ENCODE assay signal across 13 cellular contexts in the genomic region with DNA sequence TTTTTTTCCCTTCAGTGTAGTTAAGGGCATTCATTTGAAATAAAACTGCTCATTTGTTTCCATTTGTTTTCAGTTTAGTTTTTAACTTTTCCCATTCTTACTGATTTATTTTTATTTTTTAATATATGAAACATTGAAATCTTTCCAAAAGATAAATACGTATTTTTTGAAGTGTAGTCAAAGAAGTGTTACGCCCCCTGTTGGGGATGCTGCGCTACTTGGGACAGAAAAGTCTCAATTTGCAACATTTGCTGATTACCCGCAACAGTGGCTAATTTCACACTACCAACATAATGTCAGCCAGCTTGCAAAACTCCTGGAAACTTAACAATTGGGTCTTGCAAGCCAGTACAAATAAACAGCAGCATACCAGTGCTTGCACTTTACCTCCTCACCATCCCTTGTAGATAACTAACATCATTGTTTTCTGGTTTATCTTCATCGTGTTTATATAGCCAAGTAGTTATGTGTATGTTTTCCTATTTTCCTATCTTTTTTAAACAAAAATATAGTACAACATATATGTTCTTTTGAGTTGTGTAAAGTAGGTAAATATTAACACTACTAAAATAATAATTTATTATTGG.
DNase-seq lines count a peak whose midpoint lies in the region; ATAC-seq and TF ChIP-seq lines count a peak whose summit lies in the region.
"Had no signal": no experiment of that assay in that cellular context is flagged by ENCODE, and none has a peak within 500 bp of the region (broad histone marks: within the 10 kb centered on the region; RNA-seq: fewer than 3 reads in every experiment).

No MANE protein-coding gene starts in this region.

- H3K9me3 Mint-ChIP-seq in activated naive CD4-positive, alpha-beta T cell treated with anti-CD3 and anti-CD28 coated beads, Interleukin-2, amount 10 ng/mL, durations not matched to agents 7 days and 5 days, result no peaks in the 10 kb centered on the region
- H3K9me3 Mint-ChIP-seq in type B pancreatic cell, result no peaks in the 10 kb centered on the region
- H3K9me3 Mint-ChIP-seq: stimulated activated memory B cell treated with anti-CD40 and anti-IgM and Interleukin-4, amounts not matched to agents 10 μg/mL and 1 μg/mL and 100 μg/mL, for 72 hours had no signal

- POLR2A ChIA-PET in PC-3 (lab: Charles Lee; ENCODE audit: unreplicated experiment), result no interaction called here

- H3K27me3 ChIP-seq in PC-3 (ENCODE audit: low read length), result no peaks in the 10 kb centered on the region

- no peak overlapping the region for H3K27ac ChIP-seq in PC-3 (ENCODE audit: low read length)

- H3K36me3 ChIP-seq in PC-3 (ENCODE audit: low read depth, low read length), result no peaks in the 10 kb centered on the region

- H3K9ac ChIP-seq in PC-3 (ENCODE audit: low read length), result no peak overlapping the region

- no peaks in the 10 kb centered on the region for H3F3A ChIP-seq in PC-3 (ENCODE audit: low read length, unreplicated experiment)

- no peak overlapping the region for H3K4me3 Mint-ChIP-seq in activated naive CD4-positive, alpha-beta T cell treated with anti-CD3 and anti-CD28 coated beads, Interleukin-2, amount 10 ng/mL, durations not matched to agents 7 days and 5 days
- no peak overlapping the region for H3K4me3 Mint-ChIP-seq in type B pancreatic cell
- H3K4me3 Mint-ChIP-seq: stimulated activated memory B cell treated with anti-CD40 and anti-IgM and Interleukin-4, amounts not matched to agents 10 μg/mL and 1 μg/mL and 100 μg/mL, for 72 hours; T-helper 17 cell had no signal

- ATAC-seq in PC-3 (no peak), GM18498 (IDR thresholded peaks at IDR 0.05; ENCODE audit: unreplicated experiment) (no peak), GM18868 (IDR thresholded peaks at IDR 0.05; ENCODE audit: unreplicated experiment) (no peak)
- ATAC-seq: stimulated activated memory B cell treated with anti-CD40 and anti-IgM and Interleukin-4, amounts not matched to agents 10 μg/mL and 1 μg/mL and 100 μg/mL, for 72 hours; T-helper 17 cell had no signal

- DNase-seq in activated naive CD4-positive, alpha-beta T cell treated with anti-CD3 and anti-CD28 coated beads, Interleukin-2, amount 10 ng/mL, durations not matched to agents 7 days and 5 days, result peak; percentile 21
- no peak for DNase-seq in activated naive CD4-positive, alpha-beta T cell treated with Interleukin-2 at 50 U/mL for 16 hours
- DNase-seq in PC-3 (peak; percentile 26), epithelial cell of proximal tubule (ENCODE audit: low read depth) (no peak), type B pancreatic cell (ENCODE audit: extremely low spot score, unreplicated experiment) (no peak), COLO668 (lab: John Stamatoyannopoulos, UW; ENCODE audit: unreplicated experiment) (no peak)
- DNase-seq: central memory CD4-positive, alpha-beta T cell; KG1; NCI-H510A treated with DMSO at 0.1 percent for 48 hours; T-helper 17 cell had no signal

- no peaks in the 10 kb centered on the region for H3K36me3 Mint-ChIP-seq in activated naive CD4-positive, alpha-beta T cell treated with anti-CD3 and anti-CD28 coated beads, Interleukin-2, amount 10 ng/mL, durations not matched to agents 7 days and 5 days
- no peaks in the 10 kb centered on the region for H3K36me3 Mint-ChIP-seq in type B pancreatic cell
- H3K36me3 Mint-ChIP-seq: stimulated activated memory B cell treated with anti-CD40 and anti-IgM and Interleukin-4, amounts not matched to agents 10 μg/mL and 1 μg/mL and 100 μg/mL, for 72 hours had no signal

- no peaks in the 10 kb centered on the region for H3K9me3 ChIP-seq in PC-3 (ENCODE audit: low read length)

- TF ChIP-seq CTCF in PC-3 (conservative IDR thresholded peaks at IDR 0.05; ENCODE audit: low read depth, low read length) (peak; percentile 66), epithelial cell of proximal tubule (conservative IDR thresholded peaks at IDR 0.05; ENCODE audit: low read depth, low read length) (peak; percentile 74), type B pancreatic cell (conservative IDR thresholded peaks at IDR 0.05) (peak; percentile 71)

- no TSS peak for BruUV-seq in PC-3 (replicated peaks; lab: Mats Ljungman, UMichigan)

- no peaks in the 10 kb centered on the region for H3K9me2 ChIP-seq in PC-3 (replicated peaks; ENCODE audit: low read length)

- H3K4me1 ChIP-seq in PC-3 (ENCODE audit: insufficient read depth, low read length), result no peaks in the 10 kb centered on the region

- no peak overlapping the region for H3K4me3 ChIP-seq in PC-3 (ENCODE audit: low read length)
- no peak overlapping the region for H3K4me3 ChIP-seq in epithelial cell of proximal tubule (ENCODE audit: low read depth, low read length)

- no peak overlapping the region for H2AFZ ChIP-seq in PC-3 (ENCODE audit: low read length)

- no peaks in the 10 kb centered on the region for H3K4me1 Mint-ChIP-seq in activated naive CD4-positive, alpha-beta T cell treated with anti-CD3 and anti-CD28 coated beads, Interleukin-2, amount 10 ng/mL, durations not matched to agents 7 days and 5 days
- H3K4me1 Mint-ChIP-seq in type B pancreatic cell (ENCODE audit: unreplicated experiment), result no peaks in the 10 kb centered on the region
- H3K4me1 Mint-ChIP-seq: stimulated activated memory B cell treated with anti-CD40 and anti-IgM and Interleukin-4, amounts not matched to agents 10 μg/mL and 1 μg/mL and 100 μg/mL, for 72 hours; T-helper 17 cell had no signal

- no peaks in the 10 kb centered on the region for H3K79me2 ChIP-seq in PC-3 (ENCODE audit: low read length)

- H3K27ac Mint-ChIP-seq in activated naive CD4-positive, alpha-beta T cell treated with anti-CD3 and anti-CD28 coated beads, Interleukin-2, amount 10 ng/mL, durations not matched to agents 7 days and 5 days, result no peak overlapping the region
- H3K27ac Mint-ChIP-seq in type B pancreatic cell, result no peak overlapping the region
- H3K27ac Mint-ChIP-seq: stimulated activated memory B cell treated with anti-CD40 and anti-IgM and Interleukin-4, amounts not matched to agents 10 μg/mL and 1 μg/mL and 100 μg/mL, for 72 hours; T-helper 17 cell had no signal

- intact Hi-C loops in PC-3 (cut with micrococcal nuclease), result loop anchor here (10.0 kb wide), 1 partner anchor 70 kb away; no protein-coding TSS in a partner anchor

- no peak overlapping the region for H3K4me2 ChIP-seq in PC-3 (ENCODE audit: low read length)

- H3K27me3 Mint-ChIP-seq in activated naive CD4-positive, alpha-beta T cell treated with anti-CD3 and anti-CD28 coated beads, Interleukin-2, amount 10 ng/mL, durations not matched to agents 7 days and 5 days, result no peaks in the 10 kb centered on the region
- no peaks in the 10 kb centered on the region for H3K27me3 Mint-ChIP-seq in type B pancreatic cell
- H3K27me3 Mint-ChIP-seq: stimulated activated memory B cell treated with anti-CD40 and anti-IgM and Interleukin-4, amounts not matched to agents 10 μg/mL and 1 μg/mL and 100 μg/mL, for 72 hours; T-helper 17 cell had no signal

- H4K20me1 ChIP-seq in PC-3 (ENCODE audit: low read length), result no peaks in the 10 kb centered on the region

- CTCF ChIA-PET in activated naive CD4-positive, alpha-beta T cell treated with anti-CD3 and anti-CD28 coated beads, Interleukin-2, amount 10 ng/mL, durations not matched to agents 7 days and 5 days (lab: Charles Lee), result no interaction called here
- CTCF ChIA-PET in PC-3 (lab: Charles Lee), result no interaction called here

Comparison
In these comparisons a context has a peak if more than half of its experiments do, and no peak if none do; other contexts are left out.
1. DNase-seq: peak in activated naive CD4-positive, alpha-beta T cell treated with anti-CD3 and anti-CD28 coated beads, Interleukin-2, amount 10 ng/mL, durations not matched to agents 7 days and 5 days (single experiment) and PC-3 (single experiment); none in activated naive CD4-positive, alpha-beta T cell treated with Interleukin-2 at 50 U/mL for 16 hours (single experiment), epithelial cell of proximal tubule (single experiment), type B pancreatic cell (single experiment) and COLO668 (single experiment).
2. Peak in every context shown above with its lines, with median percentiles within 50 percentile points of each other: CTCF ChIP-seq.